23 cellular contexts compared by ENCODE assay signal in genomic region chr10:117339569-117339968, GRCh38. TPM values are rescaled to one million over a fixed set of nuclear protein-coding genes. Genes with fewer than 3 reads are reported as not detected.
DNase-seq lines count a peak whose midpoint lies in the region; ATAC-seq and TF ChIP-seq lines count a peak whose summit lies in the region.
"Had no signal": no experiment of that assay in that cellular context is flagged by ENCODE, and none has a peak within 500 bp of the region (broad histone marks: within the 10 kb centered on the region; RNA-seq: fewer than 3 reads in every experiment).

No MANE protein-coding gene starts in this region.

- no peaks in the 10 kb centered on the region for H3K9me3 Mint-ChIP-seq in MCF 10A (ENCODE audit: unreplicated experiment)
- H3K9me3 Mint-ChIP-seq in stimulated activated effector memory CD8-positive, alpha-beta T cell treated with anti-CD3 and anti-CD28 coated beads, Interleukin-12 subunit alpha, Interleukin-12 subunit beta, amount 100 ng/mL, for 72 hours, result no peaks in the 10 kb centered on the region

- peak in 3 of 4 donors; percentile 42 to 77 (median 71) for ATAC-seq in psoas muscle
- ATAC-seq in HG03097 (IDR thresholded peaks at IDR 0.05; ENCODE audit: low FRiP score, unreplicated experiment), result no peak
- ATAC-seq in stimulated activated effector memory CD8-positive, alpha-beta T cell treated with anti-CD3 and anti-CD28 coated beads, Interleukin-12 subunit alpha, Interleukin-12 subunit beta, amount 100 ng/mL, for 72 hours, result no peak
- ATAC-seq: activated T-helper 17 cell treated with anti-CD3 and anti-CD28 coated beads, Interleukin-2, amount 50 U/mL, for 72 hours; gastroesophageal sphincter; GM12878 had no signal

- no peaks in the 10 kb centered on the region for H3K27me3 Mint-ChIP-seq in MCF 10A (ENCODE audit: insufficient read depth, unreplicated experiment)
- H3K27me3 Mint-ChIP-seq: activated T-helper 17 cell treated with anti-CD3 and anti-CD28 coated beads, Interleukin-2, amount 50 U/mL, for 72 hours; progenitor cell of endocrine pancreas had no signal

- no peak overlapping the region for H3K9ac ChIP-seq in adipocyte (ENCODE audit: low read length)
- H3K9ac ChIP-seq: BLaER1, KMS-11 had no signal

- H3K4me1 ChIP-seq in breast epithelium, result no peaks in the 10 kb centered on the region
- peaks cover 26% of the 10 kb centered on the region for H3K4me1 ChIP-seq in adipocyte (ENCODE audit: control insufficient read depth, insufficient read depth, low read length)
- H3K4me1 ChIP-seq in psoas muscle, result no peaks in the 10 kb centered on the region
- H3K4me1 ChIP-seq: BLaER1, testis had no signal

- H3K4me3 ChIP-seq in breast epithelium, result no peak overlapping the region
- H3K4me3 ChIP-seq in adipocyte (ENCODE audit: low read length), result no peak overlapping the region
- H3K4me3 ChIP-seq in fibroblast of pulmonary artery (replicated peaks; ENCODE audit: low read depth, low read length), result no peak overlapping the region
- H3K4me3 ChIP-seq in psoas muscle, result no peak overlapping the region
- H3K4me3 ChIP-seq: BLaER1, gastroesophageal sphincter, GM12878, SJCRH30, testis had no signal

- WGBS in psoas muscle, 3 donors, result 96 to 100% (median 98%) methylated on average over 1 of the region's 1 CpG

- no TSS peak for BruUV-seq in MCF 10A (replicated peaks; lab: Mats Ljungman, UMichigan)

- TF ChIP-seq POLR2A in breast epithelium (IDR thresholded peaks at IDR 0.05), result no peak

- peaks cover 35% of the 10 kb centered on the region for H3K4me1 Mint-ChIP-seq in MCF 10A (ENCODE audit: insufficient read depth, unreplicated experiment)
- H3K4me1 Mint-ChIP-seq in stimulated activated effector memory CD8-positive, alpha-beta T cell treated with anti-CD3 and anti-CD28 coated beads, Interleukin-12 subunit alpha, Interleukin-12 subunit beta, amount 100 ng/mL, for 72 hours, result peaks cover 31% of the 10 kb centered on the region

- H3K27me3 ChIP-seq in breast epithelium, result no peaks in the 10 kb centered on the region
- no peaks in the 10 kb centered on the region for H3K27me3 ChIP-seq in adipocyte (replicated peaks; ENCODE audit: control insufficient read depth, insufficient read depth, low read length)
- H3K27me3 ChIP-seq in psoas muscle (ENCODE audit: insufficient read depth in 3 of 3, low read length in 2 of 3), result no peaks in the 10 kb centered on the region
- H3K27me3 ChIP-seq: BLaER1, gastroesophageal sphincter, SJCRH30, testis had no signal

- H3K9me3 ChIP-seq in breast epithelium (no peaks in the 10 kb centered on the region), adipocyte (ENCODE audit: control insufficient read depth, low read length) (peaks cover 2% of the 10 kb centered on the region), psoas muscle (peaks cover 5% of the 10 kb centered on the region)
- H3K9me3 ChIP-seq: SJCRH30, testis had no signal

- H3K36me3 ChIP-seq in breast epithelium, result no peaks in the 10 kb centered on the region
- no peaks in the 10 kb centered on the region for H3K36me3 ChIP-seq in adipocyte (ENCODE audit: control insufficient read depth, insufficient read depth, low read length, severe bottlenecking)
- peaks cover 2 to 7% of the 10 kb centered on the region in 2 donors for H3K36me3 ChIP-seq in psoas muscle (ENCODE audit: insufficient read depth in 1 of 2, low read depth in 1 of 2)

- H3K27ac Mint-ChIP-seq in MCF 10A (ENCODE audit: low read depth, unreplicated experiment), result no peak overlapping the region
- no peak overlapping the region for H3K27ac Mint-ChIP-seq in stimulated activated effector memory CD8-positive, alpha-beta T cell treated with anti-CD3 and anti-CD28 coated beads, Interleukin-12 subunit alpha, Interleukin-12 subunit beta, amount 100 ng/mL, for 72 hours
- H3K27ac Mint-ChIP-seq: activated T-helper 17 cell treated with anti-CD3 and anti-CD28 coated beads, Interleukin-2, amount 50 U/mL, for 72 hours had no signal

- DNase-seq in MCF 10A (ENCODE audit: unreplicated experiment) (peak; percentile 75), breast epithelium (ENCODE audit: low spot score in 2 of 2) (no peak), adipocyte (ENCODE audit: low read depth) (peak; percentile 49), fibroblast of pulmonary artery (ENCODE audit: low read depth) (peak; percentile 74), psoas muscle (no peak), SKM-1 treated with dmso at 0.1 percent for 144 hours (lab: John Stamatoyannopoulos, UW; ENCODE audit: unreplicated experiment) (no peak)
- DNase-seq in stimulated activated effector memory CD8-positive, alpha-beta T cell treated with anti-CD3 and anti-CD28 coated beads, Interleukin-12 subunit alpha, Interleukin-12 subunit beta, amount 100 ng/mL, for 72 hours (ENCODE audit: low spot score in 2 of 2), result no peak
- DNase-seq: 8988T; caudate nucleus; effector CD4-positive, alpha-beta T cell; NCI-H1092; NCI-H2081 treated with DMSO at 0.1 percent for 48 hours; NCI-H524; SJCRH30; T-helper 2 cell; testis had no signal

- CTCF ChIA-PET in MCF 10A (lab: Yijun Ruan, JAX), result interaction anchor here (0.9 to 2.9 kb wide), 5 partner anchors 19 to 122 kb away, joined by 4 to 9 read pairs (median 6); no protein-coding TSS in a partner anchor

- POLR2A ChIA-PET in MCF 10A (lab: Yijun Ruan, JAX), result interaction anchor here (0.6 to 1.9 kb wide), 4 partner anchors 17 to 1263 kb away, joined by 5 to 6 read pairs (median 5); no protein-coding TSS in a partner anchor

- H3K36me3 Mint-ChIP-seq in MCF 10A (ENCODE audit: insufficient read depth, unreplicated experiment), result peaks cover 12% of the 10 kb centered on the region
- H3K36me3 Mint-ChIP-seq in stimulated activated effector memory CD8-positive, alpha-beta T cell treated with anti-CD3 and anti-CD28 coated beads, Interleukin-12 subunit alpha, Interleukin-12 subunit beta, amount 100 ng/mL, for 72 hours, result peaks cover 9% of the 10 kb centered on the region

- no peak overlapping the region for H3K27ac ChIP-seq in breast epithelium
- H3K27ac ChIP-seq in psoas muscle, result no peak overlapping the region
- H3K27ac ChIP-seq: BLaER1, gastroesophageal sphincter, KMS-11, SJCRH30, testis had no signal

- TF ChIP-seq CTCF in MCF 10A (IDR thresholded peaks at IDR 0.05; ENCODE audit: unreplicated experiment), result no peak
- TF ChIP-seq CTCF in breast epithelium (IDR thresholded peaks at IDR 0.05), result no peak
- TF ChIP-seq CTCF in fibroblast of pulmonary artery (IDR thresholded peaks at IDR 0.05; ENCODE audit: low read length, missing control alignments), result no peak
- no peak for TF ChIP-seq CTCF in psoas muscle (IDR thresholded peaks at IDR 0.05)

- H3K4me3 Mint-ChIP-seq in MCF 10A (ENCODE audit: unreplicated experiment), result no peak overlapping the region
- H3K4me3 Mint-ChIP-seq in stimulated activated effector memory CD8-positive, alpha-beta T cell treated with anti-CD3 and anti-CD28 coated beads, Interleukin-12 subunit alpha, Interleukin-12 subunit beta, amount 100 ng/mL, for 72 hours, result no peak overlapping the region
- H3K4me3 Mint-ChIP-seq: activated T-helper 17 cell treated with anti-CD3 and anti-CD28 coated beads, Interleukin-2, amount 50 U/mL, for 72 hours had no signal

- intact Hi-C loops in MCF 10A (cut with micrococcal nuclease) (no loop called here), breast epithelium (cut with DNase I; ENCODE audit: low total_unique reads) (no loop called here), psoas muscle (cut with DNase I) (no loop called here)

RNA-seq across cellular contexts. Expression of gene PDZD8, which starts 35.7 kb away (rescaled TPM):
- total RNA-seq in MCF 10A (2022) (43.0 and 43.3 TPM in 2 replicates), breast epithelium (10 to 100 TPM; 27.5 to 51.2 (median 27.9) TPM), psoas muscle (10 to 100 TPM; 18.1 to 20.2 (median 19.4) TPM)
- 10 to 100 TPM in 1 of 3 donors, 1 to 10 TPM in 2; 3.3 to 20.3 (median 5.0) TPM for polyA plus RNA-seq in psoas muscle

Comparison
In these comparisons a context has a peak if more than half of its experiments do, and no peak if none do; other contexts are left out.
1. DNase-seq: peak in MCF 10A (single experiment), adipocyte (single experiment) and fibroblast of pulmonary artery (single experiment); none in breast epithelium (0 of 2), psoas muscle (0 of 2), SKM-1 treated with dmso at 0.1 percent for 144 hours (single experiment) and stimulated activated effector memory CD8-positive, alpha-beta T cell treated with anti-CD3 and anti-CD28 coated beads, Interleukin-12 subunit alpha, Interleukin-12 subunit beta, amount 100 ng/mL, for 72 hours (0 of 2).
2. ATAC-seq: peak in psoas muscle (3 of 4); none in HG03097 (single experiment) and stimulated activated effector memory CD8-positive, alpha-beta T cell treated with anti-CD3 and anti-CD28 coated beads, Interleukin-12 subunit alpha, Interleukin-12 subunit beta, amount 100 ng/mL, for 72 hours (single experiment).